In the genomic region with DNA sequence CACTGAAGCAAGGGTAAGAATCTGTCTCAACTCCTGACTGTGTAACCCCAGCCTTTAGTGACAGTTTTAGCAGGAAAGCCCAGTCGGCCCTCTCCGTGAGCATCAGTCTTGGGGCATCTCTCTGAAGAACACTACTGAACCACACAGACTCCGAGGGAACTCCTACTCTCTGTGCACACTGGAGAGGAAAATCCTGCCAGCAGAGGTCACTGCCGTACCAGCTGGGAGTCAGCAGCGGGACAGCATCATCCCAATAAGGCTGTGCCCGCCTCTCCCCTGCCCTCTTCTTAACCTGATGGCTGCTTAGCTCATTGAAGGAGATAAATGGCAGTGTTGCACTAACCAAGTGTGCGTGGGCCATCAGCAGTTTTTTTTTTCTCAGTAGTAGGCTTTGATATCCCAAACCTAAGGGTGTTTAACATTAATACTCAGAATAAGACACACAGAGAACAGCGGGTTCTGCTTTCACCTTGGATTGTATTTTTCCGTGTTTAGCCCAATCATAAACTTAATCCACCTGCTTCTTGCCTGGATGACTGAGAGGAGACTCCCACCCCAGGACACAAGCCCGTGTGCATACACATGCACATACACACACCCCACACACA, we compare ENCODE assay signal across 8 cellular contexts. TPM values are rescaled to one million over a fixed set of nuclear protein-coding genes. Genes with fewer than 3 reads are reported as not detected.
DNase-seq lines count a peak whose midpoint lies in the region; ATAC-seq and TF ChIP-seq lines count a peak whose summit lies in the region.

No MANE protein-coding gene starts in this region.

- H3K27me3 Mint-ChIP-seq in central memory CD8-positive, alpha-beta T cell, result no peaks in the 10 kb centered on the region

- no peaks in the 10 kb centered on the region for H3K36me3 Mint-ChIP-seq in central memory CD8-positive, alpha-beta T cell (ENCODE audit: insufficient read depth)

- H3K4me1 Mint-ChIP-seq in central memory CD8-positive, alpha-beta T cell, result peaks cover 9% of the 10 kb centered on the region

- no peak overlapping the region for H3K4me3 ChIP-seq in BE2C (ENCODE audit: low read depth, low read length)

- H3K4me3 Mint-ChIP-seq in central memory CD8-positive, alpha-beta T cell, result no peak overlapping the region

- H3K9me3 ChIP-seq in BE2C, result no peaks in the 10 kb centered on the region

- DNase-seq in BE2C, result peak; percentile 93
- DNase-seq in NCI-H460 (ENCODE audit: extremely low read depth, low read depth), result peak; percentile 85
- DNase-seq in activated CD4-positive, alpha-beta T cell treated with anti-CD3 and anti-CD28 coated beads for 1 hour, result peak; percentile 82
- peak; percentile 79 to 84 for DNase-seq in central memory CD8-positive, alpha-beta T cell (ENCODE audit: low spot score in 2 of 2)
- DNase-seq in left kidney (ENCODE audit: low read depth, low spot score), result peak; percentile 94
- peak; percentile 93 for DNase-seq in stimulated activated CD4-positive, alpha-beta T cell treated with anti-CD3 and anti-CD28 coated beads, Interleukin-4, amount 100 ng/mL, for 24 hours

- H3K9me3 Mint-ChIP-seq in central memory CD8-positive, alpha-beta T cell, result peaks cover 5% of the 10 kb centered on the region

- peak; percentile 85 for ATAC-seq in GM19324 (IDR thresholded peaks at IDR 0.05; ENCODE audit: low FRiP score, unreplicated experiment)
- peak; percentile 93 for ATAC-seq in HG03439 (IDR thresholded peaks at IDR 0.05; ENCODE audit: unreplicated experiment)
- ATAC-seq in central memory CD8-positive, alpha-beta T cell (replicated peaks; ENCODE audit: extremely low read depth, poor library complexity, severe bottlenecking), result peak; percentile 99

- TF ChIP-seq CTCF in BE2C (IDR thresholded peaks at IDR 0.05; ENCODE audit: low read depth, low read length), result peak; percentile 96

- H3K36me3 ChIP-seq in BE2C, result no peaks in the 10 kb centered on the region

- no peaks in the 10 kb centered on the region for H3K4me1 ChIP-seq in BE2C

- H3K27ac Mint-ChIP-seq in central memory CD8-positive, alpha-beta T cell (ENCODE audit: low read depth), result no peak overlapping the region

- no peaks in the 10 kb centered on the region for H3K27me3 ChIP-seq in BE2C

RNA-seq across cellular contexts. Expression of a gene that starts 26.6 kb away (rescaled TPM):
- polyA plus RNA-seq in BE2C (2012; ENCODE audit: insufficient read depth, insufficient read length, low read depth), result 2.1 TPM
- 13.4 and 13.6 TPM in 2 replicates for total RNA-seq in NCI-H460 (2014; rRNA removed; shearing (Covaris generic))
- polyA plus RNA-seq in NCI-H460 (2014; cell fraction: nucleus; rRNA removed), result 6.5 and 22.8 TPM in 2 replicates
